Comparison of ENCODE assay signal across 18 cellular contexts in the genomic region with DNA sequence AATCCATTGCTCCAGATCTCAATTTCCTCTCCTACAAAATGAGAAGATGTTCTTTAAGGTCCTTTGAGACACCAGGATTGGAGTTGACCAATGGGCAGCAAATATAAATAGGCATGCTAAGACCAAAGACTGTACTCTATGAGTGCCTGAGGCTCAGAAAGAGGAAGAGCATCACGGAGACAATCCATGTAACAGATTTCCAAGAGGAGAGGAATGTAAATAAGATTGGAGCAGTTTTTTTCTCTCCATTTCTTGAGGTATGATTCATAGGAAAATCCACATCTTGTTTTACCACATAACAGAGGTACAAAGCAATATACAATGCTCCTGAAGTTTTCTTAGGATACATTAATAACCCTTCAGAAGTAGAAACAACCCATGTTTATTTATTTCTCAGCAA.
DNase-seq lines count a peak whose midpoint lies in the region; FAIRE-seq and TF ChIP-seq lines count a peak whose summit lies in the region.
"Had no signal": no experiment of that assay in that cellular context is flagged by ENCODE, and none has a peak within 500 bp of the region (broad histone marks: within the 10 kb centered on the region; RNA-seq: fewer than 3 reads in every experiment).

No MANE protein-coding gene starts in this region.

- no peaks in the 10 kb centered on the region for H3K36me3 Mint-ChIP-seq in astrocyte (ENCODE audit: low read depth, unreplicated experiment)

- H3K4me1 Mint-ChIP-seq in astrocyte (ENCODE audit: low read depth, unreplicated experiment): peaks cover 39% of the 10 kb centered on the region

- H4K20me1 ChIP-seq in astrocyte (ENCODE audit: insufficient read depth, low read length): no peaks in the 10 kb centered on the region

- peak overlapping the region; percentile 94 for H3K27ac Mint-ChIP-seq in astrocyte (ENCODE audit: unreplicated experiment)
- H3K27ac Mint-ChIP-seq: T-helper 1 cell treated with Interleukin-12 subunit alpha and Interleukin-12 subunit beta and Interleukin-4 antibody, amounts not matched to agents 30 μg/mL and 1 μg/mL, for 36 hours had no signal

- CTCF ChIA-PET in AG04449 (lab: Yijun Ruan, JAX): interaction anchor here (1.4 to 1.6 kb wide), 2 partner anchors 17 to 684 kb away, joined by 3 to 5 read pairs; no protein-coding TSS in a partner anchor

- no peak for TF ChIP-seq POLR2A in uterus (IDR thresholded peaks at IDR 0.05)

- no peaks in the 10 kb centered on the region for H3K79me2 ChIP-seq in astrocyte (ENCODE audit: insufficient read depth, low read length)

- no peaks in the 10 kb centered on the region for H3K27me3 Mint-ChIP-seq in astrocyte (ENCODE audit: low read depth, unreplicated experiment)

- DNase-seq in AG04449 (ENCODE audit: low read depth, low spot score) (peak; percentile 70), HK-2 (ENCODE audit: unreplicated experiment) (peak; percentile 30), astrocyte (ENCODE audit: low read depth) (peak; percentile 88), hepatic stellate cell (ENCODE audit: low spot score) (peak; percentile 19), uterus (no peak), NK-92 (lab: John Stamatoyannopoulos, UW; ENCODE audit: unreplicated experiment) (no peak), KBM-7 (no peak), pons (ENCODE audit: low spot score) (no peak)
- DNase-seq: activated CD4-positive, alpha-beta T cell treated with anti-CD3 and anti-CD28 coated beads for 4 hours; activated T-cell treated with anti-CD3 and anti-CD28 coated beads, Interleukin-2, amount 50 U/mL, for 4 hours; effector memory CD4-positive, alpha-beta T cell; GOT3; lower lobe of right lung; MM.1S; PC-9; stimulated activated CD4-positive, alpha-beta T cell treated with anti-CD3 and anti-CD28 coated beads, Interleukin-12 subunit alpha, Interleukin-12 subunit beta, amount 100 ng/mL, for 4 hours had no signal

- H2AFZ ChIP-seq in astrocyte (ENCODE audit: low read depth, low read length): no peak overlapping the region
- H2AFZ ChIP-seq: PC-9 had no signal

- H3K9me3 ChIP-seq in astrocyte (ENCODE audit: insufficient read depth, low read depth, low read length): no peaks in the 10 kb centered on the region
- no peaks in the 10 kb centered on the region for H3K9me3 ChIP-seq in uterus
- H3K9me3 ChIP-seq: lower lobe of right lung, thoracic aorta had no signal

- H3K4me3 Mint-ChIP-seq in astrocyte (ENCODE audit: unreplicated experiment): no peak overlapping the region
- H3K4me3 Mint-ChIP-seq: activated T-cell treated with anti-CD3 and anti-CD28 coated beads, Interleukin-2, amount 50 U/mL, for 4 hours; T-helper 1 cell treated with Interleukin-12 subunit alpha and Interleukin-12 subunit beta and Interleukin-4 antibody, amounts not matched to agents 30 μg/mL and 1 μg/mL, for 36 hours had no signal

- TF ChIP-seq CTCF in AG04449 (IDR thresholded peaks at IDR 0.05; ENCODE audit: insufficient read depth, low read length, missing control alignments) (no peak), astrocyte (IDR thresholded peaks at IDR 0.05; ENCODE audit: insufficient read depth, low read depth, low read length) (no peak), uterus (IDR thresholded peaks at IDR 0.05) (no peak)

- H3K27me3 ChIP-seq in astrocyte (ENCODE audit: insufficient read depth, low read length) (no peaks in the 10 kb centered on the region), uterus (no peaks in the 10 kb centered on the region)

- FAIRE-seq in astrocyte (lab: Jason Lieb, UNC): peak; percentile 97

- in situ Hi-C loops in KBM-7 (cut with MboI; ENCODE audit: low pct_unique_long_range_greater_than_20kb, low sequenced_read_pairs): no loop called here

- H3K27ac ChIP-seq in astrocyte (ENCODE audit: low read depth, low read length) (peak overlapping the region; percentile 92), uterus (no peak overlapping the region)
- H3K27ac ChIP-seq: lower lobe of right lung, PC-9, thoracic aorta had no signal

- no peaks in the 10 kb centered on the region for H3K36me3 ChIP-seq in astrocyte (ENCODE audit: insufficient read depth, low read length)
- no peaks in the 10 kb centered on the region for H3K36me3 ChIP-seq in uterus
- H3K36me3 ChIP-seq: lower lobe of right lung, thoracic aorta had no signal

- H3K4me3 ChIP-seq in AG04449 (ENCODE audit: low read depth, low read length): no peak overlapping the region; the same call in 1 of the 2 replicates
- H3K4me3 ChIP-seq in astrocyte (ENCODE audit: insufficient read depth, low read depth, low read length): peak overlapping the region; percentile 17
- H3K4me3 ChIP-seq in uterus: no peak overlapping the region
- H3K4me3 ChIP-seq: lower lobe of right lung, PC-9, thoracic aorta had no signal

- intact Hi-C loops in uterus (cut with DNase I; ENCODE audit: low total_unique reads): no loop called here

- peak overlapping the region; percentile 56 for H3K9ac ChIP-seq in astrocyte (ENCODE audit: low read length)

- no peaks in the 10 kb centered on the region for H3K9me3 Mint-ChIP-seq in astrocyte (ENCODE audit: unreplicated experiment)
- H3K9me3 Mint-ChIP-seq: activated T-cell treated with anti-CD3 and anti-CD28 coated beads, Interleukin-2, amount 50 U/mL, for 4 hours; T-helper 1 cell treated with Interleukin-12 subunit alpha and Interleukin-12 subunit beta and Interleukin-4 antibody, amounts not matched to agents 30 μg/mL and 1 μg/mL, for 36 hours had no signal

- H3K4me1 ChIP-seq in astrocyte (ENCODE audit: insufficient read depth, low read length) (peaks cover 51% of the 10 kb centered on the region), uterus (peaks cover 0 to 4% of the 10 kb centered on the region in 2 donors)
- H3K4me1 ChIP-seq: lower lobe of right lung had no signal

- POLR2A ChIA-PET in AG04449 (lab: Yijun Ruan, JAX): no interaction called here

- peak overlapping the region; percentile 71 for H3K4me2 ChIP-seq in astrocyte (ENCODE audit: low read length)
- H3K4me2 ChIP-seq: PC-9 had no signal

Comparison
In these comparisons a context has a peak if more than half of its experiments do, and no peak if none do; other contexts are left out.
1. DNase-seq: peak in AG04449 (single experiment), HK-2 (single experiment), astrocyte (single experiment) and hepatic stellate cell (single experiment); none in uterus (0 of 2), NK-92 (single experiment), KBM-7 (single experiment) and pons (single experiment).